Comparison of ENCODE assay signal across 25 cellular contexts in the genomic region with DNA sequence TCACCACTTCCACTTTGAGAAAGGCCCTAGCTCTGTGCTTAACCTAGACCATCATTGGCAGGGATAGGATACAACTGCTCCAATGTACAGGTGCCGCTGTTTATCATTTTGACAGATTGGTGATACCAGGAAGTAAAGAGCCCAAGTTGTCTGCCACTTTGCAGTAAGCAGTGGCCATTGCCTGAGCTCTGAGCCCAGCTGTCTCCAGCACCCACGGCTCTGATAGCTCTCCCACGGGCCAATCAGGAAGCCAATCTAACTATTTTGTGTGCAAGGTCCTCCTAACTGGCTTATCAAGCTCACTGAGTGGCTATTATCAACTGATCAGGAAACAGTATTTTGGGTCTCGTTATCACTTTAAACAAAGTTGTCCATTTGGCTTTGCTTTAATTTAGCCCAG.
"Had no signal": no experiment of that assay in that cellular context is flagged by ENCODE, and none has a peak within 500 bp of the region (broad histone marks: within the 10 kb centered on the region; RNA-seq: fewer than 3 reads in every experiment).

No MANE protein-coding gene starts in this region.

- H3K27me3 ChIP-seq: ascending aorta, cardiac muscle cell, colonic mucosa, left lung, neutrophil, right lobe of liver, suprapubic skin, tibial nerve had no signal

- H3K4me1 ChIP-seq: ascending aorta, colonic mucosa, left lung, suprapubic skin, tibial nerve had no signal

- ATAC-seq: left lung, mucosa of descending colon, right lobe of liver had no signal

- H3K4me3 ChIP-seq: ascending aorta, cardiac muscle cell, colonic mucosa, left lung, lung, mucosa of descending colon, right lobe of liver, skin epidermis, suprapubic skin, tibial nerve had no signal

- H3K9me3 ChIP-seq: ascending aorta, colonic mucosa, left lung, mucosa of descending colon, neutrophil, right lobe of liver, suprapubic skin, tibial nerve had no signal

- H3K36me3 ChIP-seq: ascending aorta, cardiac muscle cell, colonic mucosa, left lung, neutrophil, right lobe of liver, suprapubic skin, tibial nerve had no signal

- FAIRE-seq: frontal cortex had no signal

- H3K27ac ChIP-seq: ascending aorta, cardiac muscle cell, colonic mucosa, left lung, neutrophil, right lobe of liver, skin epidermis, suprapubic skin, tibial nerve had no signal

- DNase-seq: activated CD4-positive, alpha-beta T cell treated with anti-CD3 and anti-CD28 coated beads for 4 hours; activated CD4-positive, alpha-beta T cell treated with anti-CD3 and anti-CD28 coated beads, Interleukin-2, amount 50 U/mL, for 48 hours; activated CD8-positive, alpha-beta memory T cell treated with anti-CD3 and anti-CD28 coated beads for 24 hours; activated gamma-delta T cell; activated naive CD4-positive, alpha-beta T cell treated with anti-CD3 and anti-CD28 coated beads, Interleukin-2, amount 10 ng/mL, durations not matched to agents 7 days and 5 days; activated naive CD8-positive, alpha-beta T cell treated with anti-CD3 and anti-CD28 coated beads, Interleukin-2, amount 10 ng/mL, durations not matched to agents 7 days and 5 days; cerebellar nuclear complex; colonic mucosa; effector CD8-positive, alpha-beta T cell; glutamatergic neuron; left lung; mucosa of descending colon; naive B cell; nephron progenitor cell; right lobe of liver; stimulated activated CD4-positive, alpha-beta T cell treated with anti-CD3 and anti-CD28 coated beads, Interleukin-1b, Interleukin-23, amount 100 ng/mL, for 48 hours; stimulated activated naive CD4-positive, alpha-beta T cell had no signal
